In genomic region chr6:111382476-111383294, GRCh38 we compare ENCODE assay signal across 24 cellular contexts.
A peak's percentile ranks its signal among the peaks of the same experiment; 100 is the strongest.
DNase-seq lines count a peak whose midpoint lies in the region; ATAC-seq, FAIRE-seq and TF ChIP-seq lines count a peak whose summit lies in the region.
"Had no signal": no experiment of that assay in that cellular context is flagged by ENCODE, and none has a peak within 500 bp of the region (broad histone marks: within the 10 kb centered on the region; RNA-seq: fewer than 3 reads in every experiment).

No MANE protein-coding gene starts in this region.

- H4K20me1 ChIP-seq in HepG2 (ENCODE audit: insufficient read depth, low read length), result no peaks in the 10 kb centered on the region

- no peaks in the 10 kb centered on the region for H3K9me3 Mint-ChIP-seq in activated CD8-positive, alpha-beta memory T cell treated with anti-CD3 and anti-CD28 coated beads, Interleukin-2, amount 10 ng/mL, durations not matched to agents 7 days and 5 days (ENCODE audit: low read depth)
- no peaks in the 10 kb centered on the region for H3K9me3 Mint-ChIP-seq in effector memory CD8-positive, alpha-beta T cell
- H3K9me3 Mint-ChIP-seq: CD8-positive, alpha-beta memory T cell had no signal

- no peak overlapping the region for H2AFZ ChIP-seq in HepG2 (ENCODE audit: low read length)

- FAIRE-seq in GM12891 (lab: Jason Lieb, UNC), result peak; percentile 43
- no peak for FAIRE-seq in HepG2 (lab: Jason Lieb, UNC)
- FAIRE-seq: astrocyte had no signal

- H3K27me3 ChIP-seq in dorsolateral prefrontal cortex (no peaks in the 10 kb centered on the region), HepG2 (ENCODE audit: control insufficient read depth in 1 of 2, insufficient read depth in 2 of 2, low read length in 2 of 2) (no peaks in the 10 kb centered on the region), sigmoid colon (no peaks in the 10 kb centered on the region)
- H3K27me3 ChIP-seq: MG63, spleen, transverse colon had no signal

- H3K4me1 ChIP-seq in HepG2 (ENCODE audit: insufficient read depth, low read length) (no peaks in the 10 kb centered on the region), sigmoid colon (peaks cover 0 to 29% (median 11%) of the 10 kb centered on the region in 4 donors)
- H3K4me1 ChIP-seq: spleen, transverse colon had no signal

- peaks cover 51% of the 10 kb centered on the region for H3K36me3 Mint-ChIP-seq in activated CD8-positive, alpha-beta memory T cell treated with anti-CD3 and anti-CD28 coated beads, Interleukin-2, amount 10 ng/mL, durations not matched to agents 7 days and 5 days
- peaks cover 34% of the 10 kb centered on the region for H3K36me3 Mint-ChIP-seq in effector memory CD8-positive, alpha-beta T cell (ENCODE audit: insufficient read depth)

- H3K4me3 ChIP-seq in dorsolateral prefrontal cortex (peak overlapping the region in 2 of 59 donors; percentile 6 to 10), HepG2 (replicated peaks in 1 of 3; ENCODE audit: insufficient read depth in 1 of 3, low read depth in 2 of 3, low read length in 3 of 3) (no peak overlapping the region), sigmoid colon (no peak overlapping the region)
- H3K4me3 ChIP-seq: MG63, spleen, transverse colon had no signal

- TF ChIP-seq CTCF in dorsolateral prefrontal cortex (IDR thresholded peaks at IDR 0.05 in 54 of 56, conservative IDR thresholded peaks at IDR 0.05 in 2 of 56; ENCODE audit: low read depth in 1 of 56, partially characterized antibody in 56 of 56), result no peak
- TF ChIP-seq CTCF in HepG2 (CRISPR knock-in tag; IDR thresholded peaks at IDR 0.05), result no peak
- no peak for TF ChIP-seq CTCF in sigmoid colon (IDR thresholded peaks at IDR 0.05)

- H3K79me2 ChIP-seq in HepG2 (ENCODE audit: insufficient read depth, low read length), result no peaks in the 10 kb centered on the region

- H3K9ac ChIP-seq in HepG2 (ENCODE audit: insufficient read depth, low read depth, low read length), result no peak overlapping the region

- peak overlapping the region in 14 of 59 donors; percentile 4 to 45 (median 12) for H3K27ac ChIP-seq in dorsolateral prefrontal cortex
- no peak overlapping the region for H3K27ac ChIP-seq in HepG2 (ENCODE audit: extremely low read length, insufficient read depth, low read length)
- peak overlapping the region in 3 of 4 donors; percentile 58 to 72 (median 63) for H3K27ac ChIP-seq in sigmoid colon
- H3K27ac ChIP-seq: spleen had no signal

- WGBS in HepG2 (ENCODE audit: low lambda C conversion rate), result 91% methylated on average over 9 of the region's 9 CpGs
- WGBS in sigmoid colon, 2 donors, result 88% methylated on average over 9 of the region's 9 CpGs

- peaks cover 18% of the 10 kb centered on the region for H3K4me1 Mint-ChIP-seq in activated CD8-positive, alpha-beta memory T cell treated with anti-CD3 and anti-CD28 coated beads, Interleukin-2, amount 10 ng/mL, durations not matched to agents 7 days and 5 days
- H3K4me1 Mint-ChIP-seq in effector memory CD8-positive, alpha-beta T cell (ENCODE audit: low read depth in 2 of 2), result peaks cover 0 to 6% of the 10 kb centered on the region in 2 donors
- H3K4me1 Mint-ChIP-seq: CD8-positive, alpha-beta memory T cell had no signal

- no TSS peak for BruUV-seq in HepG2 (replicated peaks; lab: Mats Ljungman, UMichigan)

- no peak overlapping the region for H3K4me3 Mint-ChIP-seq in activated CD8-positive, alpha-beta memory T cell treated with anti-CD3 and anti-CD28 coated beads, Interleukin-2, amount 10 ng/mL, durations not matched to agents 7 days and 5 days
- H3K4me3 Mint-ChIP-seq in effector memory CD8-positive, alpha-beta T cell, result no peak overlapping the region
- H3K4me3 Mint-ChIP-seq: CD8-positive, alpha-beta memory T cell had no signal

- H3K27ac Mint-ChIP-seq in activated CD8-positive, alpha-beta memory T cell treated with anti-CD3 and anti-CD28 coated beads, Interleukin-2, amount 10 ng/mL, durations not matched to agents 7 days and 5 days, result no peak overlapping the region
- H3K27ac Mint-ChIP-seq in effector memory CD8-positive, alpha-beta T cell, result peak overlapping the region in 1 of 2 donors; percentile 26
- H3K27ac Mint-ChIP-seq: progenitor cell of endocrine pancreas had no signal

- H3K9me3 ChIP-seq in HepG2 (ENCODE audit: low read length) (no peaks in the 10 kb centered on the region), sigmoid colon (no peaks in the 10 kb centered on the region)
- H3K9me3 ChIP-seq: MG63, spleen, transverse colon had no signal

- no peak for DNase-seq in GM12891 (ENCODE audit: insufficient read length, low spot score)
- peak in 6 of 10 donors; percentile 10 to 45 (median 30) for DNase-seq in dorsolateral prefrontal cortex
- DNase-seq in HepG2 (ENCODE audit: low spot score), result no peak
- peak; percentile 73 for DNase-seq in sigmoid colon
- no peak for DNase-seq in A172 (ENCODE audit: low spot score)
- no peak for DNase-seq in activated CD8-positive, alpha-beta memory T cell treated with anti-CD3 and anti-CD28 coated beads, Interleukin-2, amount 10 ng/mL, durations not matched to agents 7 days and 5 days
- no peak for DNase-seq in effector memory CD8-positive, alpha-beta T cell
- DNase-seq: activated CD4-positive, alpha-beta T cell treated with anti-CD3 and anti-CD28 coated beads for 48 hours; activated CD8-positive, alpha-beta memory T cell treated with anti-CD3 and anti-CD28 coated beads, Interleukin-2, amount 50 U/mL, for 4 hours; activated gamma-delta T cell; CD8-positive, alpha-beta memory T cell; DMS79 treated with DMSO at 0.1 percent for 48 hours; H7; IMR-90; MG63; NCI-H187; NCI-H446; NK-92 treated with Interleukin-12 subunit alpha and Interleukin-12 subunit beta, amount 100 ng/mL, for 24 hours; RPMI8226; spleen; transverse colon had no signal

- H3K27me3 Mint-ChIP-seq in activated CD8-positive, alpha-beta memory T cell treated with anti-CD3 and anti-CD28 coated beads, Interleukin-2, amount 10 ng/mL, durations not matched to agents 7 days and 5 days, result no peaks in the 10 kb centered on the region
- no peaks in the 10 kb centered on the region for H3K27me3 Mint-ChIP-seq in effector memory CD8-positive, alpha-beta T cell
- H3K27me3 Mint-ChIP-seq: CD8-positive, alpha-beta memory T cell; progenitor cell of endocrine pancreas had no signal

- TF ChIP-seq POLR2A in GM12891 (IDR thresholded peaks at IDR 0.05; ENCODE audit: low read depth, low read length), result no peak
- no peak for TF ChIP-seq POLR2A in HepG2 (IDR thresholded peaks at IDR 0.05; ENCODE audit: insufficient read depth in 1 of 2, low read depth in 2 of 2, low read length in 2 of 2)
- no peak for TF ChIP-seq POLR2A in sigmoid colon (IDR thresholded peaks at IDR 0.05)

- intact Hi-C loops in dorsolateral prefrontal cortex (cut with DNase I), result no loop called here
- intact Hi-C loops in HepG2 (cut with micrococcal nuclease; ENCODE audit: unreplicated experiment), result no loop called here
- intact Hi-C loops in sigmoid colon (cut with DNase I), result no loop called here

- TF ChIP-seq RAD21 in HepG2 (CRISPR knock-in tag; IDR thresholded peaks at IDR 0.05), result no peak

- ATAC-seq in HepG2 (peak; percentile 60), GM19351 (IDR thresholded peaks at IDR 0.05; ENCODE audit: unreplicated experiment) (no peak)
- no peak for ATAC-seq in activated CD8-positive, alpha-beta memory T cell treated with anti-CD3 and anti-CD28 coated beads, Interleukin-2, amount 10 ng/mL, durations not matched to agents 7 days and 5 days
- no peak for ATAC-seq in effector memory CD8-positive, alpha-beta T cell (replicated peaks)

- TF ChIP-seq EP300 in HepG2 (IDR thresholded peaks at IDR 0.05; ENCODE audit: low read depth in 2 of 2, low read length in 2 of 2) (no peak), HepG2 (CRISPR knock-in tag; IDR thresholded peaks at IDR 0.05; ENCODE audit: borderline replicate concordance) (no peak), sigmoid colon (IDR thresholded peaks at IDR 0.05) (no peak)

- H3K4me2 ChIP-seq in HepG2 (ENCODE audit: low read depth, low read length), result no peak overlapping the region

- in situ Hi-C loops in HepG2 (cut with HindIII; ENCODE audit: extremely low pct_ligation_motif_present, low pct_unique_long_range_greater_than_20kb), result no loop called here

- CTCF ChIA-PET in HepG2 (lab: Yijun Ruan, JAX; ENCODE audit: low intra/inter-chr PET ratio, low total read pairs), result no interaction called here
- CTCF ChIA-PET in activated CD8-positive, alpha-beta memory T cell treated with anti-CD3 and anti-CD28 coated beads, Interleukin-2, amount 10 ng/mL, durations not matched to agents 7 days and 5 days (lab: Charles Lee), result no interaction called here

- H3K36me3 ChIP-seq in HepG2 (replicated peaks in 1 of 2; ENCODE audit: control insufficient read depth in 1 of 2, insufficient read depth in 2 of 2, low read length in 2 of 2) (peaks cover 4 to 41% of the 10 kb centered on the region in 2 experiments), sigmoid colon (peaks cover 0 to 76% (median 16%) of the 10 kb centered on the region in 4 donors)

- POLR2A ChIA-PET in HepG2 (lab: Yijun Ruan, JAX), result no interaction called here

TF ChIP-seq in GM12891, 5 proteins besides CTCF, POLR2A, EP300 and RAD21:
- TF ChIP-seq TAF1 (IDR thresholded peaks at IDR 0.05; ENCODE audit: low read depth, low read length) (no peak), POU2F2 (IDR thresholded peaks at IDR 0.05; ENCODE audit: low read depth, low read length) (no peak), POLR2AphosphoS5 (IDR thresholded peaks at IDR 0.05; ENCODE audit: low read depth, low read length) (no peak), SPI1 (IDR thresholded peaks at IDR 0.05; ENCODE audit: low read depth, low read length) (no peak), PAX5 (IDR thresholded peaks at IDR 0.05; ENCODE audit: insufficient read depth, low read length, severe bottlenecking) (no peak)

TF ChIP-seq in HepG2, 621 proteins besides CTCF, POLR2A, EP300 and RAD21 (continues in another document):
- TF ChIP-seq MAFF (IDR thresholded peaks at IDR 0.05; ENCODE audit: low read depth, low read length), result no peak
- no peak for TF ChIP-seq PBX3 (CRISPR knock-in tag; IDR thresholded peaks at IDR 0.05; ENCODE audit: borderline replicate concordance)

Comparison
In these comparisons a context has a peak if more than half of its experiments do, and no peak if none do; other contexts are left out.
1. DNase-seq: peak in dorsolateral prefrontal cortex (6 of 10) and sigmoid colon (single experiment); none in GM12891 (single experiment), HepG2 (single experiment), A172 (single experiment), activated CD8-positive, alpha-beta memory T cell treated with anti-CD3 and anti-CD28 coated beads, Interleukin-2, amount 10 ng/mL, durations not matched to agents 7 days and 5 days (single experiment) and effector memory CD8-positive, alpha-beta T cell (0 of 3).